Comparison of ENCODE assay signal across 1 cellular context in the genomic region with DNA sequence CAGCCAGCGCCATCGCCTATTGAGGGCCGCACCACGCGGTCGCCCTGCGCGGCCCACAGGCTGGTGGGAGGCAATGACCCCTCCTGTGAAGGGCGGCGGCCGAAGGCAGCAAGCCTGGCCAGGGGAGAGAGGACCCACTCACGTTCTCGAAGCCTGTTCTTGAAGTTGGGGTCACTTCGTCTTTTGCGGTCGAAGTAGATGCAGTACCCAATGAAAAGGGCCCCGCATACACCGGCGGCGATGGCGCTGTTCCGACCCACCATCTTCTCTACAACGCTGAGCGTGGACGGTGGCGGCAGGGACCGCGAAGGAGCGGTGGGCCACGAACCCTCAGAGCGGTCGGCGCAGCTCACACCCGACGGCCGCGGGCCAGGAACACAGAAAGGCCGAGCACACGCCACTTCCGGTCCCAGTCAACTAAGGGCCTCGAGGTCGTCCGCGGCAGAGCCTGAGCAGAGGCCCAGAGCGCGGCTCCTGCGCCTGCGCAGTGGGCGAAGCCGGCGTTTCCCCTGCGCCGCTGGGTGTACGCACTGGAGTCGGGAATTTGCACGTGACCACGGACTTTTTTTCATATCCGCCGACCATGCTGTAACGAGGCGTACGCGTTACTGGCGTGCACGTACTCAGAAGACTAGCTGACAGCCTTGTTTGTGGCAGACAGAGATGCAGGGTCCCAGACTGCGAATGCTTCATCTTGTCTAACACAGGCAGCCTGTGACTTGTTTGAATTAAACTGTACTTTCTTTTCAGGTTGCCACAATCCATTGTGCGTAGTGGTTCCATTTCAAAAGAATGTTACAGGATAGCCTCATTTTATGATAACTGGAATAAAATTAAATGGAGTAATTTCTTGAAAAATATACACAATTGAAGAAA.
TF ChIP-seq lines count a peak whose summit lies in the region.

A gene (minus strand): TSS at position 385 of the 876 bp plus-strand sequence. CDS start 122 bp downstream, at position 263.

TF ChIP-seq in GM12878, 131 proteins besides CTCF, POLR2A, EP300 and RAD21 (continued from another document):
- TF ChIP-seq, protein P1, sequence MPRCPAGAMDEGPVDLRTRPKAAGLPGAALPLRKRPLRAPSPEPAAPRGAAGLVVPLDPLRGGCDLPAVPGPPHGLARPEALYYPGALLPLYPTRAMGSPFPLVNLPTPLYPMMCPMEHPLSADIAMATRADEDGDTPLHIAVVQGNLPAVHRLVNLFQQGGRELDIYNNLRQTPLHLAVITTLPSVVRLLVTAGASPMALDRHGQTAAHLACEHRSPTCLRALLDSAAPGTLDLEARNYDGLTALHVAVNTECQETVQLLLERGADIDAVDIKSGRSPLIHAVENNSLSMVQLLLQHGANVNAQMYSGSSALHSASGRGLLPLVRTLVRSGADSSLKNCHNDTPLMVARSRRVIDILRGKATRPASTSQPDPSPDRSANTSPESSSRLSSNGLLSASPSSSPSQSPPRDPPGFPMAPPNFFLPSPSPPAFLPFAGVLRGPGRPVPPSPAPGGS (IDR thresholded peaks at IDR 0.05; ENCODE audit: borderline replicate concordance, insufficient read depth, low read depth, low read length, poor library complexity, severe bottlenecking) = peak; percentile 2
- TF ChIP-seq STAT3 (IDR thresholded peaks at IDR 0.05; ENCODE audit: low read depth, low read length) (no peak), SP1 (IDR thresholded peaks at IDR 0.05; ENCODE audit: low read depth, low read length) (no peak), POU2F2 (IDR thresholded peaks at IDR 0.05; ENCODE audit: borderline replicate concordance, low read depth, low read length) (peak; percentile 69; the same call in 1 of the 3 replicates), WRNIP1 (IDR thresholded peaks at IDR 0.05; ENCODE audit: borderline replicate concordance, low read depth, low read length) (no peak), MYB (IDR thresholded peaks at IDR 0.05; ENCODE audit: borderline replicate concordance, low read depth, low read length) (no peak), SUZ12 (IDR thresholded peaks at IDR 0.05; ENCODE audit: unreplicated experiment) (no peak), HDAC2 (IDR thresholded peaks at IDR 0.05) (no peak), TAF1 (IDR thresholded peaks at IDR 0.05; ENCODE audit: borderline replicate concordance, low read depth, low read length) (peak; percentile 88), SRF (IDR thresholded peaks at IDR 0.05; ENCODE audit: low read depth in 2 of 2, low read length in 2 of 2) (0 out of 4 replicates have a peak, but pooled peaks of 1 of the 2 experiments have one; percentile 6), BCL11A (IDR thresholded peaks at IDR 0.05; ENCODE audit: low read depth, low read length) (no peak), ETV6 (conservative IDR thresholded peaks at IDR 0.05 in 1 of 2, IDR thresholded peaks at IDR 0.05 in 1 of 2; ENCODE audit: borderline replicate concordance in 1 of 2, low read depth in 1 of 2) (no peak), PAX8 (IDR thresholded peaks at IDR 0.05) (no peak)
- TF ChIP-seq, protein P2, sequence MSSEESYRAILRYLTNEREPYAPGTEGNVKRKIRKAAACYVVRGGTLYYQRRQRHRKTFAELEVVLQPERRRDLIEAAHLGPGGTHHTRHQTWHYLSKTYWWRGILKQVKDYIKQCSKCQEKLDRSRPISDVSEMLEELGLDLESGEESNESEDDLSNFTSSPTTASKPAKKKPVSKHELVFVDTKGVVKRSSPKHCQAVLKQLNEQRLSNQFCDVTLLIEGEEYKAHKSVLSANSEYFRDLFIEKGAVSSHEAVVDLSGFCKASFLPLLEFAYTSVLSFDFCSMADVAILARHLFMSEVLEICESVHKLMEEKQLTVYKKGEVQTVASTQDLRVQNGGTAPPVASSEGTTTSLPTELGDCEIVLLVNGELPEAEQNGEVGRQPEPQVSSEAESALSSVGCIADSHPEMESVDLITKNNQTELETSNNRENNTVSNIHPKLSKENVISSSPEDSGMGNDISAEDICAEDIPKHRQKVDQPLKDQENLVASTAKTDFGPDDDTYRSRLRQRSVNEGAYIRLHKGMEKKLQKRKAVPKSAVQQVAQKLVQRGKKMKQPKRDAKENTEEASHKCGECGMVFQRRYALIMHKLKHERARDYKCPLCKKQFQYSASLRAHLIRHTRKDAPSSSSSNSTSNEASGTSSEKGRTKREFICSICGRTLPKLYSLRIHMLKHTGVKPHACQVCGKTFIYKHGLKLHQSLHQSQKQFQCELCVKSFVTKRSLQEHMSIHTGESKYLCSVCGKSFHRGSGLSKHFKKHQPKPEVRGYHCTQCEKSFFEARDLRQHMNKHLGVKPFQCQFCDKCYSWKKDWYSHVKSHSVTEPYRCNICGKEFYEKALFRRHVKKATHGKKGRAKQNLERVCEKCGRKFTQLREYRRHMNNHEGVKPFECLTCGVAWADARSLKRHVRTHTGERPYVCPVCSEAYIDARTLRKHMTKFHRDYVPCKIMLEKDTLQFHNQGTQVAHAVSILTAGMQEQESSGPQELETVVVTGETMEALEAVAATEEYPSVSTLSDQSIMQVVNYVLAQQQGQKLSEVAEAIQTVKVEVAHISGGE (CRISPR knock-in tag; IDR thresholded peaks at IDR 0.05) = peak; percentile 50; the same call in 1 of the 2 replicates
- TF ChIP-seq, protein P3, sequence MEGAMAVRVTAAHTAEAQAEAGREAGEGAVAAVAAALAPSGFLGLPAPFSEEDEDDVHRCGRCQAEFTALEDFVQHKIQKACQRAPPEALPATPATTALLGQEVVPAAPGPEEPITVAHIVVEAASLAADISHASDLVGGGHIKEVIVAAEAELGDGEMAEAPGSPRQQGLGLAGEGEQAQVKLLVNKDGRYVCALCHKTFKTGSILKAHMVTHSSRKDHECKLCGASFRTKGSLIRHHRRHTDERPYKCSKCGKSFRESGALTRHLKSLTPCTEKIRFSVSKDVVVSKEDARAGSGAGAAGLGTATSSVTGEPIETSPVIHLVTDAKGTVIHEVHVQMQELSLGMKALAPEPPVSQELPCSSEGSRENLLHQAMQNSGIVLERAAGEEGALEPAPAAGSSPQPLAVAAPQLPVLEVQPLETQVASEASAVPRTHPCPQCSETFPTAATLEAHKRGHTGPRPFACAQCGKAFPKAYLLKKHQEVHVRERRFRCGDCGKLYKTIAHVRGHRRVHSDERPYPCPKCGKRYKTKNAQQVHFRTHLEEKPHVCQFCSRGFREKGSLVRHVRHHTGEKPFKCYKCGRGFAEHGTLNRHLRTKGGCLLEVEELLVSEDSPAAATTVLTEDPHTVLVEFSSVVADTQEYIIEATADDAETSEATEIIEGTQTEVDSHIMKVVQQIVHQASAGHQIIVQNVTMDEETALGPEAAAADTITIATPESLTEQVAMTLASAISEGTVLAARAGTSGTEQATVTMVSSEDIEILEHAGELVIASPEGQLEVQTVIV (IDR thresholded peaks at IDR 0.05; ENCODE audit: borderline replicate concordance, partially characterized antibody) = peak; percentile 58
- TF ChIP-seq, protein P4, sequence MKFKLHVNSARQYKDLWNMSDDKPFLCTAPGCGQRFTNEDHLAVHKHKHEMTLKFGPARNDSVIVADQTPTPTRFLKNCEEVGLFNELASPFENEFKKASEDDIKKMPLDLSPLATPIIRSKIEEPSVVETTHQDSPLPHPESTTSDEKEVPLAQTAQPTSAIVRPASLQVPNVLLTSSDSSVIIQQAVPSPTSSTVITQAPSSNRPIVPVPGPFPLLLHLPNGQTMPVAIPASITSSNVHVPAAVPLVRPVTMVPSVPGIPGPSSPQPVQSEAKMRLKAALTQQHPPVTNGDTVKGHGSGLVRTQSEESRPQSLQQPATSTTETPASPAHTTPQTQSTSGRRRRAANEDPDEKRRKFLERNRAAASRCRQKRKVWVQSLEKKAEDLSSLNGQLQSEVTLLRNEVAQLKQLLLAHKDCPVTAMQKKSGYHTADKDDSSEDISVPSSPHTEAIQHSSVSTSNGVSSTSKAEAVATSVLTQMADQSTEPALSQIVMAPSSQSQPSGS (IDR thresholded peaks at IDR 0.05; ENCODE audit: low read length) = no peak
